Comparison of ENCODE assay signal across 22 cellular contexts in the genomic region with DNA sequence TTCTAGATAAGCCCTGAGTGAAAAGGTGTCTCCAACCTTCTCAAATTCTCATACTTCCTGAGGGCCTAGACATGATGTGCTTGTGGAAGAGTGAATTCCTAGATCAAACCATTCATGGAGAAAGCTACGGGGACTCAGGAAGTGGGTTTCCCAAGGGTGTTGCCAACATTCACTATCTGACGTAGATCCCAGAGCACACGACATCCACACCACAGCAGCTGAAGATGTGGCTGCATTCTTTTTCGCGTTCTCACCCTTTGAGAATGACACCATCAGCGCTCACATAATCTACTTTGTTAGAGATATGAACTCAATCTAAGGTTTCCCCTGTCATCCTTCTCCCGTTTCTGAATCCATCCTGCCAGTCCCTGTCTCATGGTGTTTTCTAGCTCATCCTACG.
DNase-seq lines count a peak whose midpoint lies in the region; ATAC-seq, FAIRE-seq and TF ChIP-seq lines count a peak whose summit lies in the region.
"Had no signal": no experiment of that assay in that cellular context is flagged by ENCODE, and none has a peak within 500 bp of the region (broad histone marks: within the 10 kb centered on the region; RNA-seq: fewer than 3 reads in every experiment).

No MANE protein-coding gene starts in this region.

- no peak overlapping the region for H3K27ac ChIP-seq in CD4-positive, CD25-positive, alpha-beta regulatory T cell (ENCODE audit: insufficient read depth, low read length, poor library complexity, severe bottlenecking)
- no peak overlapping the region for H3K27ac ChIP-seq in astrocyte (ENCODE audit: low read depth, low read length)
- H3K27ac ChIP-seq: KMS-11, SJSA1 had no signal

- no peaks in the 10 kb centered on the region for H3K79me2 ChIP-seq in astrocyte (ENCODE audit: insufficient read depth, low read length)

- H3K4me3 ChIP-seq in CD4-positive, CD25-positive, alpha-beta regulatory T cell (ENCODE audit: low read depth, low read length), result no peak overlapping the region
- H3K4me3 ChIP-seq in astrocyte (ENCODE audit: insufficient read depth, low read depth, low read length), result no peak overlapping the region
- H3K4me3 ChIP-seq: HAP-1, SJSA1 had no signal

- no peak overlapping the region for H3K9ac ChIP-seq in astrocyte (ENCODE audit: low read length)
- H3K9ac ChIP-seq: KMS-11 had no signal

- H3K9me3 ChIP-seq in CD4-positive, CD25-positive, alpha-beta regulatory T cell (ENCODE audit: control insufficient read depth in 2 of 2, low read length in 2 of 2), result no peaks in the 10 kb centered on the region
- H3K9me3 ChIP-seq in astrocyte (ENCODE audit: insufficient read depth, low read depth, low read length), result no peaks in the 10 kb centered on the region
- H3K9me3 ChIP-seq: HAP-1 had no signal

- TF ChIP-seq CTCF in astrocyte (IDR thresholded peaks at IDR 0.05; ENCODE audit: insufficient read depth, low read depth, low read length) (no peak), neural crest cell (conservative IDR thresholded peaks at IDR 0.05) (no peak)

- H3K27me3 ChIP-seq in CD4-positive, CD25-positive, alpha-beta regulatory T cell (ENCODE audit: control insufficient read depth, insufficient read depth, low read length), result no peaks in the 10 kb centered on the region
- H3K27me3 ChIP-seq in astrocyte (ENCODE audit: insufficient read depth, low read length), result no peaks in the 10 kb centered on the region
- H3K27me3 ChIP-seq: SJSA1 had no signal

- H3K4me1 ChIP-seq in CD4-positive, CD25-positive, alpha-beta regulatory T cell (ENCODE audit: control insufficient read depth, insufficient read depth, low read length, poor library complexity, severe bottlenecking), result peaks cover 23% of the 10 kb centered on the region
- H3K4me1 ChIP-seq in astrocyte (ENCODE audit: insufficient read depth, low read length), result no peaks in the 10 kb centered on the region
- H3K4me1 ChIP-seq: HAP-1, SJSA1 had no signal

- H3K4me1 Mint-ChIP-seq in CD4-positive, CD25-positive, alpha-beta regulatory T cell, result peaks cover 0 to 62% (median 24%) of the 10 kb centered on the region in 4 donors
- no peaks in the 10 kb centered on the region for H3K4me1 Mint-ChIP-seq in astrocyte (ENCODE audit: low read depth, unreplicated experiment)
- no peaks in the 10 kb centered on the region for H3K4me1 Mint-ChIP-seq in neural crest cell
- peaks cover 60% of the 10 kb centered on the region for H3K4me1 Mint-ChIP-seq in activated T-cell treated with anti-CD3 and anti-CD28 coated beads, Interleukin-2, amount 50 U/mL, for 24 hours (ENCODE audit: low read depth)

- H3K36me3 ChIP-seq in CD4-positive, CD25-positive, alpha-beta regulatory T cell (ENCODE audit: control insufficient read depth, insufficient read depth, low read length), result no peaks in the 10 kb centered on the region
- H3K36me3 ChIP-seq in astrocyte (ENCODE audit: insufficient read depth, low read length), result no peaks in the 10 kb centered on the region
- H3K36me3 ChIP-seq: HAP-1, SJSA1 had no signal

- H3K36me3 Mint-ChIP-seq in CD4-positive, CD25-positive, alpha-beta regulatory T cell, result no peaks in the 10 kb centered on the region
- H3K36me3 Mint-ChIP-seq in astrocyte (ENCODE audit: low read depth, unreplicated experiment) (no peaks in the 10 kb centered on the region), neural crest cell (ENCODE audit: low read depth) (peaks cover 41% of the 10 kb centered on the region)
- H3K36me3 Mint-ChIP-seq in activated T-cell treated with anti-CD3 and anti-CD28 coated beads, Interleukin-2, amount 50 U/mL, for 24 hours (ENCODE audit: low read depth), result no peaks in the 10 kb centered on the region

- H3K27me3 Mint-ChIP-seq in CD4-positive, CD25-positive, alpha-beta regulatory T cell, result peaks cover 13% of the 10 kb centered on the region
- H3K27me3 Mint-ChIP-seq in astrocyte (ENCODE audit: low read depth, unreplicated experiment), result no peaks in the 10 kb centered on the region
- no peaks in the 10 kb centered on the region for H3K27me3 Mint-ChIP-seq in neural crest cell (ENCODE audit: low read depth)
- H3K27me3 Mint-ChIP-seq in activated T-cell treated with anti-CD3 and anti-CD28 coated beads, Interleukin-2, amount 50 U/mL, for 24 hours, result peaks cover 11% of the 10 kb centered on the region

- no peaks in the 10 kb centered on the region for H4K20me1 ChIP-seq in astrocyte (ENCODE audit: insufficient read depth, low read length)

- no peak overlapping the region for H2AFZ ChIP-seq in astrocyte (ENCODE audit: low read depth, low read length)

- peak overlapping the region in 2 of 3 donors; percentile 71 to 97 for H3K27ac Mint-ChIP-seq in CD4-positive, CD25-positive, alpha-beta regulatory T cell
- H3K27ac Mint-ChIP-seq in astrocyte (ENCODE audit: unreplicated experiment) (no peak overlapping the region), neural crest cell (ENCODE audit: unreplicated experiment) (peak overlapping the region; percentile 75)
- H3K27ac Mint-ChIP-seq in activated T-cell treated with anti-CD3 and anti-CD28 coated beads, Interleukin-2, amount 50 U/mL, for 24 hours, result no peak overlapping the region
- H3K27ac Mint-ChIP-seq: T-helper 1 cell treated with Interleukin-12 subunit alpha and Interleukin-12 subunit beta and Interleukin-4 antibody, amounts not matched to agents 30 μg/mL and 1 μg/mL, for 36 hours had no signal

- peak overlapping the region in 2 of 4 donors; percentile 20 to 72 for H3K4me3 Mint-ChIP-seq in CD4-positive, CD25-positive, alpha-beta regulatory T cell
- H3K4me3 Mint-ChIP-seq in astrocyte (ENCODE audit: unreplicated experiment), result no peak overlapping the region
- no peak overlapping the region for H3K4me3 Mint-ChIP-seq in neural crest cell
- H3K4me3 Mint-ChIP-seq in activated T-cell treated with anti-CD3 and anti-CD28 coated beads, Interleukin-2, amount 50 U/mL, for 24 hours, result no peak overlapping the region
- H3K4me3 Mint-ChIP-seq: T-helper 1 cell treated with Interleukin-12 subunit alpha and Interleukin-12 subunit beta and Interleukin-4 antibody, amounts not matched to agents 30 μg/mL and 1 μg/mL, for 36 hours had no signal

- H3K9me3 Mint-ChIP-seq in CD4-positive, CD25-positive, alpha-beta regulatory T cell, result no peaks in the 10 kb centered on the region
- H3K9me3 Mint-ChIP-seq in astrocyte (ENCODE audit: unreplicated experiment) (peaks cover 20% of the 10 kb centered on the region), neural crest cell (peaks cover 7% of the 10 kb centered on the region)
- no peaks in the 10 kb centered on the region for H3K9me3 Mint-ChIP-seq in activated T-cell treated with anti-CD3 and anti-CD28 coated beads, Interleukin-2, amount 50 U/mL, for 24 hours
- H3K9me3 Mint-ChIP-seq: T-helper 1 cell treated with Interleukin-12 subunit alpha and Interleukin-12 subunit beta and Interleukin-4 antibody, amounts not matched to agents 30 μg/mL and 1 μg/mL, for 36 hours had no signal

- no peak for DNase-seq in CD4-positive, CD25-positive, alpha-beta regulatory T cell
- DNase-seq in HT1080 (ENCODE audit: low read depth) (peak; percentile 64), astrocyte (ENCODE audit: low read depth) (peak; percentile 65), neural crest cell (ENCODE audit: low read depth, low spot score) (no peak), pons (ENCODE audit: low spot score) (no peak)
- DNase-seq in activated T-cell treated with anti-CD3 and anti-CD28 coated beads, Interleukin-2, amount 50 U/mL, for 24 hours, result no peak
- DNase-seq: DMS153, GDM1, IMR-90, NCI-H1105, NCI-H146, NCI-H2029, NCI-H345, NCI-H524 treated with DMSO at 0.1 percent for 48 hours, NCI-H82 had no signal

- no peak overlapping the region for H3K4me2 ChIP-seq in astrocyte (ENCODE audit: low read length)
- H3K4me2 ChIP-seq: KMS-11 had no signal

- no peak for FAIRE-seq in astrocyte (lab: Jason Lieb, UNC)
- FAIRE-seq: A204.1 had no signal

- ATAC-seq in CD4-positive, CD25-positive, alpha-beta regulatory T cell (ENCODE audit: low read depth in 2 of 2), result no peak
- no peak for ATAC-seq in GM19324 (IDR thresholded peaks at IDR 0.05; ENCODE audit: low FRiP score, unreplicated experiment)
- ATAC-seq: Panc1 had no signal

Comparison
In these comparisons a context has a peak if more than half of its experiments do, and no peak if none do; other contexts are left out.
1. DNase-seq: peak in HT1080 (single experiment) and astrocyte (single experiment); none in CD4-positive, CD25-positive, alpha-beta regulatory T cell (0 of 3), neural crest cell (single experiment), pons (single experiment) and activated T-cell treated with anti-CD3 and anti-CD28 coated beads, Interleukin-2, amount 50 U/mL, for 24 hours (single experiment).
2. H3K27ac Mint-ChIP-seq: peak in CD4-positive, CD25-positive, alpha-beta regulatory T cell (2 of 3) and neural crest cell (single experiment); none in astrocyte (single experiment) and activated T-cell treated with anti-CD3 and anti-CD28 coated beads, Interleukin-2, amount 50 U/mL, for 24 hours (single experiment).